Comparison of ENCODE assay signal across 13 cellular contexts in genomic region chr1:233355841-233356704, GRCh38. TPM values are rescaled to one million over a fixed set of nuclear protein-coding genes. Genes with fewer than 3 reads are reported as not detected.
A peak's percentile ranks its signal among the peaks of the same experiment; 100 is the strongest.
DNase-seq lines count a peak whose midpoint lies in the region; ATAC-seq lines count a peak whose summit lies in the region.
"Had no signal": no experiment of that assay in that cellular context is flagged by ENCODE, and none has a peak within 500 bp of the region (broad histone marks: within the 10 kb centered on the region; RNA-seq: fewer than 3 reads in every experiment).

No MANE protein-coding gene starts in this region.

- no peak overlapping the region for H3K27ac ChIP-seq in CD4-positive, CD25-positive, alpha-beta regulatory T cell (ENCODE audit: insufficient read depth, low read length, poor library complexity, severe bottlenecking)
- H3K27ac ChIP-seq: upper lobe of left lung had no signal

- no peak overlapping the region for H3K27ac Mint-ChIP-seq in CD4-positive, CD25-positive, alpha-beta regulatory T cell
- no peak overlapping the region for H3K27ac Mint-ChIP-seq in T-helper 17 cell
- H3K27ac Mint-ChIP-seq: CD8-positive, alpha-beta T cell had no signal

- H3K9me3 Mint-ChIP-seq in CD4-positive, CD25-positive, alpha-beta regulatory T cell = peaks cover 0 to 3% (median 0%) of the 10 kb centered on the region in 7 donors
- H3K9me3 Mint-ChIP-seq: CD8-positive, alpha-beta T cell had no signal

- no peaks in the 10 kb centered on the region for H3K27me3 ChIP-seq in CD4-positive, CD25-positive, alpha-beta regulatory T cell (ENCODE audit: control insufficient read depth, insufficient read depth, low read length)
- H3K27me3 ChIP-seq: upper lobe of left lung had no signal

- no peaks in the 10 kb centered on the region for H3K36me3 ChIP-seq in CD4-positive, CD25-positive, alpha-beta regulatory T cell (ENCODE audit: control insufficient read depth, insufficient read depth, low read length)
- H3K36me3 ChIP-seq: upper lobe of left lung had no signal

- H3K4me1 Mint-ChIP-seq in CD4-positive, CD25-positive, alpha-beta regulatory T cell = peaks cover 5 to 16% (median 10%) of the 10 kb centered on the region in 4 donors
- H3K4me1 Mint-ChIP-seq in T-helper 17 cell = peaks cover 9% of the 10 kb centered on the region

- DNase-seq in CD4-positive, CD25-positive, alpha-beta regulatory T cell = peak in 2 of 3 donors; percentile 12 to 67
- DNase-seq in T-helper 17 cell (no peak), Right ventricle myocardium superior (no peak), NCI-H1105 treated with DMSO at 0.1 percent for 48 hours (lab: John Stamatoyannopoulos, UW) (no peak)
- no peak for DNase-seq in stimulated activated naive CD4-positive, alpha-beta T cell treated with Interleukin-2 at 50 U/mL for 16 hours (lab: John Stamatoyannopoulos, UW)
- DNase-seq: CD8-positive, alpha-beta T cell; H7; NCI-H187; upper lobe of left lung had no signal

- ATAC-seq in CD4-positive, CD25-positive, alpha-beta regulatory T cell (ENCODE audit: low read depth in 2 of 2) = peak; percentile 55 to 62
- ATAC-seq in GM18867 (IDR thresholded peaks at IDR 0.05; ENCODE audit: unreplicated experiment) (peak; percentile 86), HG03060 (IDR thresholded peaks at IDR 0.05; ENCODE audit: low read depth, unreplicated experiment) (peak; percentile 51), T-helper 17 cell (peak; percentile 39), Right ventricle myocardium superior (ENCODE audit: poor library complexity) (no peak), GM18517 (IDR thresholded peaks at IDR 0.05; ENCODE audit: unreplicated experiment) (no peak)
- ATAC-seq: CD8-positive, alpha-beta T cell; esophagus mucosa had no signal

- H3K4me3 ChIP-seq in CD4-positive, CD25-positive, alpha-beta regulatory T cell (ENCODE audit: low read depth, low read length) = peak overlapping the region; percentile 78
- H3K4me3 ChIP-seq: upper lobe of left lung had no signal

- H3K27me3 Mint-ChIP-seq in CD4-positive, CD25-positive, alpha-beta regulatory T cell = peaks cover 10% of the 10 kb centered on the region
- H3K27me3 Mint-ChIP-seq in T-helper 17 cell = no peaks in the 10 kb centered on the region

- intact Hi-C loops in Right ventricle myocardium superior (cut with DNase I) = no loop called here

- H3K9me3 ChIP-seq in CD4-positive, CD25-positive, alpha-beta regulatory T cell (ENCODE audit: control insufficient read depth in 2 of 2, low read length in 2 of 2) = no peaks in the 10 kb centered on the region
- no peaks in the 10 kb centered on the region for H3K9me3 ChIP-seq in T-helper 17 cell (ENCODE audit: control insufficient read depth, low read length, poor library complexity, severe bottlenecking)
- H3K9me3 ChIP-seq: upper lobe of left lung had no signal

- peak overlapping the region in 2 of 4 donors; percentile 44 to 62 for H3K4me3 Mint-ChIP-seq in CD4-positive, CD25-positive, alpha-beta regulatory T cell
- peak overlapping the region; percentile 70 for H3K4me3 Mint-ChIP-seq in T-helper 17 cell
- H3K4me3 Mint-ChIP-seq: CD8-positive, alpha-beta T cell had no signal

- H3K36me3 Mint-ChIP-seq in CD4-positive, CD25-positive, alpha-beta regulatory T cell = peaks cover 8% of the 10 kb centered on the region
- no peaks in the 10 kb centered on the region for H3K36me3 Mint-ChIP-seq in T-helper 17 cell (ENCODE audit: low read depth)
- H3K36me3 Mint-ChIP-seq: CD8-positive, alpha-beta T cell had no signal

- H3K4me1 ChIP-seq in CD4-positive, CD25-positive, alpha-beta regulatory T cell (ENCODE audit: control insufficient read depth, insufficient read depth, low read length, poor library complexity, severe bottlenecking) = no peaks in the 10 kb centered on the region

RNA-seq across cellular contexts. Expression of gene MAP3K21, which starts 28.5 kb away (rescaled TPM):
- 0.30 TPM for total RNA-seq in CD4-positive, CD25-positive, alpha-beta regulatory T cell
- polyA plus RNA-seq in CD4-positive, CD25-positive, alpha-beta regulatory T cell = under 1 TPM in 3 of 4 donors, not detected in 1; 0.13 to 0.24 (median 0.21) TPM
- total RNA-seq in T-helper 17 cell = 1 to 10 TPM; 1.4 to 1.9 TPM
- total RNA-seq in Right ventricle myocardium superior = 0.22 TPM

Comparison
In these comparisons a context has a peak if more than half of its experiments do, and no peak if none do; other contexts are left out.
1. ATAC-seq: peak in CD4-positive, CD25-positive, alpha-beta regulatory T cell (2 of 2), GM18867 (single experiment), HG03060 (single experiment) and T-helper 17 cell (single experiment); none in Right ventricle myocardium superior (single experiment) and GM18517 (single experiment).
2. DNase-seq: peak in CD4-positive, CD25-positive, alpha-beta regulatory T cell (2 of 3); none in T-helper 17 cell (0 of 3), Right ventricle myocardium superior (single experiment), NCI-H1105 treated with DMSO at 0.1 percent for 48 hours (single experiment) and stimulated activated naive CD4-positive, alpha-beta T cell treated with Interleukin-2 at 50 U/mL for 16 hours (single experiment).